8 cellular contexts compared by ENCODE assay signal in the genomic region with DNA sequence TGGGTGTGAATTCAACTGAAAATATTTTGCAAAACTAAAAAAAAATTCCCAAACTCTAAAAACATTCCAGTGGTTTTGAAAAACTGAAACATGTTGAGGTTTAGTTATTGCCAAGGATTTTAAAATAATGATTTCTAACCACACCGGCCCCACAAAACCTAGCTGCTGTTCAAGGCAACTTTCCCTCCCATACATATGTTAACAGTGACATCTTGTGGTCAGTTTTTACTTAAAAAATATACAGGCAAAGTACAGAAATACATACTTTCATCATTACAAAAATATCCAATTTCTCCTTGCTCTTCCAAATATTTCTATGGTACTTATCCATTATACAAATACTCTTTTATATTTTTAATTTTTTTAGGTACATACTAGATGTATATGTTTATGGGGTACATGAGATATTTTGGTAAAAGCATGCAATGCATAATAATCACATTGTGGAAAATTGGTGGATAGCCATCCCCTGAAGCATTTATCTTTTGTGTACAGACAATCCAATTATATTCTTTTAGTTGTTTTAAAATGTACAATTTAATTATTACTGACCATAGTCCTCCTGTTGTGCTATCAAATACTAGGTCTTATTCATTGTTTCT. TPM values are rescaled to one million over a fixed set of nuclear protein-coding genes. Genes with fewer than 3 reads are reported as not detected.
A peak's percentile ranks its signal among the peaks of the same experiment; 100 is the strongest.
DNase-seq lines count a peak whose midpoint lies in the region; ATAC-seq, FAIRE-seq and TF ChIP-seq lines count a peak whose summit lies in the region.

No MANE protein-coding gene starts in this region.

- H3K4me1 Mint-ChIP-seq in T-cell: no peaks in the 10 kb centered on the region

- FAIRE-seq in bronchial epithelial cell (lab: Jason Lieb, UNC): no peak

- WGBS in heart left ventricle, 4 donors: 7 to 9% (median 8%) methylated on average over 1 of the region's 1 CpG

- H3K9me3 Mint-ChIP-seq in T-cell: no peaks in the 10 kb centered on the region

- POLR2A ChIA-PET in T-cell (lab: Charles Lee): no interaction called here

- peaks cover 11 to 13% of the 10 kb centered on the region in 2 donors for H3K27me3 Mint-ChIP-seq in T-cell

- H3K4me3 ChIP-seq in heart left ventricle (no peak overlapping the region), bronchial epithelial cell (ENCODE audit: low read depth, low read length) (no peak overlapping the region)

- H3K36me3 Mint-ChIP-seq in T-cell: no peaks in the 10 kb centered on the region

- H3K27ac ChIP-seq in heart left ventricle: no peak overlapping the region

- TF ChIP-seq POLR2A in heart left ventricle (IDR thresholded peaks at IDR 0.05): no peak

- no peak overlapping the region for H3K27ac Mint-ChIP-seq in T-cell

- H3K36me3 ChIP-seq in heart left ventricle (no peaks in the 10 kb centered on the region), bronchial epithelial cell (ENCODE audit: control insufficient read depth, insufficient read depth, low read length) (no peaks in the 10 kb centered on the region)

- intact Hi-C loops in heart left ventricle (cut with DNase I): loop anchor here (2.0 to 10.0 kb wide), 9 partner anchors 237 to 1140 kb away; no protein-coding TSS in a partner anchor
- intact Hi-C loops in cardiac septum (cut with DNase I): loop anchor here (5.0 kb wide), 1 partner anchor 1042 kb away; no protein-coding TSS in a partner anchor

- no peak for DNase-seq in heart left ventricle
- DNase-seq in cardiac septum (ENCODE audit: low spot score): no peak
- DNase-seq in NCI-H446 (lab: John Stamatoyannopoulos, UW): peak; percentile 40 to 83
- peak; percentile 50 for DNase-seq in bronchial epithelial cell (ENCODE audit: low read depth)
- DNase-seq in medulla oblongata (ENCODE audit: extremely low spot score): peak; percentile 72
- no peak for DNase-seq in T-cell

- H3K27me3 ChIP-seq in heart left ventricle (no peaks in the 10 kb centered on the region), bronchial epithelial cell (ENCODE audit: control insufficient read depth, insufficient read depth, low read length) (no peaks in the 10 kb centered on the region)

- no peak overlapping the region for H3K4me3 Mint-ChIP-seq in T-cell

- ATAC-seq in heart left ventricle (peak in 1 of 4 donors; percentile 51), HG02981 (IDR thresholded peaks at IDR 0.05; ENCODE audit: unreplicated experiment) (peak; percentile 75), T-cell (replicated peaks in 1 of 4) (no peak), GM21360 (IDR thresholded peaks at IDR 0.05; ENCODE audit: unreplicated experiment) (no peak)

- no peaks in the 10 kb centered on the region for H3K4me1 ChIP-seq in heart left ventricle

- TF ChIP-seq CTCF in heart left ventricle (IDR thresholded peaks at IDR 0.05) (peak; percentile 31 to 64 (median 49)), bronchial epithelial cell (IDR thresholded peaks at IDR 0.05; ENCODE audit: insufficient read depth, low read length, severe bottlenecking) (peak; percentile 36)

- H3K9me3 ChIP-seq in heart left ventricle: no peaks in the 10 kb centered on the region

- CTCF ChIA-PET in T-cell (lab: Charles Lee): interaction anchor here in 1 of 2 donors (0.7 to 1.4 kb wide), 3 partner anchors 1011 to 1143 kb away, joined by 3 to 4 read pairs (median 3); no protein-coding TSS in a partner anchor

RNA-seq across cellular contexts. Expression of a gene that starts 34.4 kb away (rescaled TPM):
- total RNA-seq in heart left ventricle (100 to 1,000 TPM in 2 of 9 donors, 10 to 100 TPM in 7; 53.2 to 139 (median 79.8) TPM), cardiac septum (70.2 TPM), bronchial epithelial cell (46.7 and 61.6 TPM in 2 replicates), T-cell (10 to 100 TPM; 44.0 to 50.8 (median 46.4) TPM)
- 10 to 100 TPM; 45.7 to 58.0 TPM for polyA plus RNA-seq in heart left ventricle

Comparison
In these comparisons a context has a peak if more than half of its experiments do, and no peak if none do; other contexts are left out.
1. DNase-seq: peak in NCI-H446 (2 of 2), bronchial epithelial cell (single experiment) and medulla oblongata (single experiment); none in heart left ventricle (0 of 5), cardiac septum (single experiment) and T-cell (0 of 34).